Comparison of ENCODE assay signal across 1 cellular context in the genomic region with DNA sequence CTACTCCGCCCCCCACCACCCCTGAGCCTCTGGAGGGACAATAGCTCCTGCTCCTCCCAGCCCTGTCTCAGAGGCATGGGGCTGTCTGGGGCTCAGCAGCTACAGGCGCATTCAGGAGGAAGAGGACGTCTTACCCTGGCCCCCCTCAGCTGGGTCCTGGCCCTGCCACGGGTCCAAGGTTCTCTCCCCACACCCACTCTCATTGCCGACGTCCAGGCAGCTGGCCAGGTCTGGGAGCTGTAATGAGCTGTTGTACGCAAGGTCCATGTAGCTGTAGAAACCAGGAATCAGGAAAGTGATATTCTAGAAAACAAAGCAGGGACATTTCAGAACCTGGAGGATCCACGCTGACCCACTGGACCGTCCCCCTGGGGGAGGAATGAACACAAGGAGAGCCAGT.
TF ChIP-seq lines count a peak whose summit lies in the region.

No MANE protein-coding gene starts in this region.

TF ChIP-seq in HepG2, 621 proteins besides CTCF, POLR2A, EP300 and RAD21 (continues in another document):
- TF ChIP-seq ERF (CRISPR knock-in tag; IDR thresholded peaks at IDR 0.05): peak; percentile 22; the same call in 1 of the 2 replicates
- peak; percentile 92 for TF ChIP-seq TFAP4 (IDR thresholded peaks at IDR 0.05; ENCODE audit: borderline replicate concordance, low read depth)
- TF ChIP-seq, protein P1, sequence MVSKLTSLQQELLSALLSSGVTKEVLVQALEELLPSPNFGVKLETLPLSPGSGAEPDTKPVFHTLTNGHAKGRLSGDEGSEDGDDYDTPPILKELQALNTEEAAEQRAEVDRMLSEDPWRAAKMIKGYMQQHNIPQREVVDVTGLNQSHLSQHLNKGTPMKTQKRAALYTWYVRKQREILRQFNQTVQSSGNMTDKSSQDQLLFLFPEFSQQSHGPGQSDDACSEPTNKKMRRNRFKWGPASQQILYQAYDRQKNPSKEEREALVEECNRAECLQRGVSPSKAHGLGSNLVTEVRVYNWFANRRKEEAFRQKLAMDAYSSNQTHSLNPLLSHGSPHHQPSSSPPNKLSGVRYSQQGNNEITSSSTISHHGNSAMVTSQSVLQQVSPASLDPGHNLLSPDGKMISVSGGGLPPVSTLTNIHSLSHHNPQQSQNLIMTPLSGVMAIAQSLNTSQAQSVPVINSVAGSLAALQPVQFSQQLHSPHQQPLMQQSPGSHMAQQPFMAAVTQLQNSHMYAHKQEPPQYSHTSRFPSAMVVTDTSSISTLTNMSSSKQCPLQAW (CRISPR knock-in tag; IDR thresholded peaks at IDR 0.05): peak; percentile 20; the same call in 1 of the 2 replicates
- TF ChIP-seq PITX1 (CRISPR knock-in tag; IDR thresholded peaks at IDR 0.05): peak; percentile 41; the same call in 1 of the 2 replicates
- peak; percentile 59; the same call in 1 of the 2 replicates for TF ChIP-seq FOXA3 (CRISPR knock-in tag; IDR thresholded peaks at IDR 0.05)
- 0 out of 4 replicates have a peak, but pooled peaks of 1 of the 2 experiments have one; percentile 52 for TF ChIP-seq KLF16 (CRISPR knock-in tag; IDR thresholded peaks at IDR 0.05)
- TF ChIP-seq GATAD2A (CRISPR knock-in tag; IDR thresholded peaks at IDR 0.05): peak; percentile 56; the same call in 1 of the 2 replicates
- peak; percentile 46; the same call in 1 of the 2 replicates for TF ChIP-seq THAP11 (CRISPR knock-in tag; IDR thresholded peaks at IDR 0.05)
- 0 out of 2 replicates have a peak, but pooled peaks have one; percentile 36 for TF ChIP-seq HDAC2 (CRISPR knock-in tag; IDR thresholded peaks at IDR 0.05)
- no peak for TF ChIP-seq FOXA1 (IDR thresholded peaks at IDR 0.05)
- TF ChIP-seq FOXA1 (CRISPR knock-in tag; IDR thresholded peaks at IDR 0.05): peak; percentile 44; the same call in 1 of the 2 replicates
- TF ChIP-seq TOE1 (CRISPR knock-in tag; IDR thresholded peaks at IDR 0.05): no peak
- TF ChIP-seq SAP130 (CRISPR knock-in tag; IDR thresholded peaks at IDR 0.05; ENCODE audit: low read depth): peak; percentile 60; the same call in 1 of the 2 replicates
- TF ChIP-seq, protein P2, sequence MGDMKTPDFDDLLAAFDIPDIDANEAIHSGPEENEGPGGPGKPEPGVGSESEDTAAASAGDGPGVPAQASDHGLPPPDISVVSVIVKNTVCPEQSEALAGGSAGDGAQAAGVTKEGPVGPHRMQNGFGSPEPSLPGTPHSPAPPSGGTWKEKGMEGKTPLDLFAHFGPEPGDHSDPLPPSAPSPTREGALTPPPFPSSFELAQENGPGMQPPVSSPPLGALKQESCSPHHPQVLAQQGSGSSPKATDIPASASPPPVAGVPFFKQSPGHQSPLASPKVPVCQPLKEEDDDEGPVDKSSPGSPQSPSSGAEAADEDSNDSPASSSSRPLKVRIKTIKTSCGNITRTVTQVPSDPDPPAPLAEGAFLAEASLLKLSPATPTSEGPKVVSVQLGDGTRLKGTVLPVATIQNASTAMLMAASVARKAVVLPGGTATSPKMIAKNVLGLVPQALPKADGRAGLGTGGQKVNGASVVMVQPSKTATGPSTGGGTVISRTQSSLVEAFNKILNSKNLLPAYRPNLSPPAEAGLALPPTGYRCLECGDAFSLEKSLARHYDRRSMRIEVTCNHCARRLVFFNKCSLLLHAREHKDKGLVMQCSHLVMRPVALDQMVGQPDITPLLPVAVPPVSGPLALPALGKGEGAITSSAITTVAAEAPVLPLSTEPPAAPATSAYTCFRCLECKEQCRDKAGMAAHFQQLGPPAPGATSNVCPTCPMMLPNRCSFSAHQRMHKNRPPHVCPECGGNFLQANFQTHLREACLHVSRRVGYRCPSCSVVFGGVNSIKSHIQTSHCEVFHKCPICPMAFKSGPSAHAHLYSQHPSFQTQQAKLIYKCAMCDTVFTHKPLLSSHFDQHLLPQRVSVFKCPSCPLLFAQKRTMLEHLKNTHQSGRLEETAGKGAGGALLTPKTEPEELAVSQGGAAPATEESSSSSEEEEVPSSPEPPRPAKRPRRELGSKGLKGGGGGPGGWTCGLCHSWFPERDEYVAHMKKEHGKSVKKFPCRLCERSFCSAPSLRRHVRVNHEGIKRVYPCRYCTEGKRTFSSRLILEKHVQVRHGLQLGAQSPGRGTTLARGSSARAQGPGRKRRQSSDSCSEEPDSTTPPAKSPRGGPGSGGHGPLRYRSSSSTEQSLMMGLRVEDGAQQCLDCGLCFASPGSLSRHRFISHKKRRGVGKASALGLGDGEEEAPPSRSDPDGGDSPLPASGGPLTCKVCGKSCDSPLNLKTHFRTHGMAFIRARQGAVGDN (CRISPR knock-in tag; IDR thresholded peaks at IDR 0.05): peak; percentile 67
- TF ChIP-seq ZNF281 (CRISPR knock-in tag; IDR thresholded peaks at IDR 0.05; ENCODE audit: borderline replicate concordance): peak; percentile 81; the same call in 1 of the 2 replicates
- peak; percentile 37; the same call in 1 of the 2 replicates for TF ChIP-seq ZNF670 (CRISPR knock-in tag; IDR thresholded peaks at IDR 0.05; ENCODE audit: borderline replicate concordance)
- 0 out of 2 replicates have a peak, but pooled peaks have one; percentile 28 for TF ChIP-seq ZNF556 (CRISPR knock-in tag; IDR thresholded peaks at IDR 0.05; ENCODE audit: borderline replicate concordance)
- 0 out of 2 replicates have a peak, but pooled peaks have one; percentile 22 for TF ChIP-seq ZSCAN25 (CRISPR knock-in tag; IDR thresholded peaks at IDR 0.05)
- TF ChIP-seq MED1 (CRISPR knock-in tag; IDR thresholded peaks at IDR 0.05): 0 out of 2 replicates have a peak, but pooled peaks have one; percentile 8
- TF ChIP-seq CERS6 (CRISPR knock-in tag; IDR thresholded peaks at IDR 0.05): no peak
- no peak for TF ChIP-seq HMGA1 (CRISPR knock-in tag; conservative IDR thresholded peaks at IDR 0.05)
- TF ChIP-seq, protein P3, sequence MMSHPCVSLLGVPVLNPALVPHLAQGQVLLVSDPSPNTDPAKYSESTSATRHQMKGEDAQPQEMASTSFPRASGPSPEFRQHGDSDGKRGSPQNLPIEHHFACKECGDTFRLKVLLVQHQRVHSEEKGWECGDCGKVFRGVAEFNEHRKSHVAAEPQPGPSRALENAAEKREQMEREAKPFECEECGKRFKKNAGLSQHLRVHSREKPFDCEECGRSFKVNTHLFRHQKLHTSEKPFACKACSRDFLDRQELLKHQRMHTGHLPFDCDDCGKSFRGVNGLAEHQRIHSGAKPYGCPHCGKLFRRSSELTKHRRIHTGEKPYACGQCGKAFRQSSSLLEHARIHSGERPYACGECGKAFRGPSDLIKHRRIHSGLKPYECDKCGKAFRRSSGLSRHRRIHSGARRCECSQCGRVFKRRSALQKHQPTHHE (CRISPR knock-in tag; IDR thresholded peaks at IDR 0.05; ENCODE audit: borderline replicate concordance): no peak
- TF ChIP-seq ASH2L (IDR thresholded peaks at IDR 0.05; ENCODE audit: insufficient read length, low read depth, low read length): peak; percentile 39
- peak; percentile 38; the same call in 1 of the 2 replicates for TF ChIP-seq ARID4A (CRISPR knock-in tag; IDR thresholded peaks at IDR 0.05; ENCODE audit: borderline replicate concordance)
- TF ChIP-seq HNF4A (CRISPR knock-in tag; IDR thresholded peaks at IDR 0.05): peak; percentile 89
- no peak for TF ChIP-seq ZNF20 (CRISPR knock-in tag; IDR thresholded peaks at IDR 0.05)
- TF ChIP-seq PHF20 (CRISPR knock-in tag; IDR thresholded peaks at IDR 0.05): peak; percentile 35; the same call in 1 of the 2 replicates
- TF ChIP-seq AHDC1 (CRISPR knock-in tag; IDR thresholded peaks at IDR 0.05; ENCODE audit: borderline replicate concordance): 0 out of 2 replicates have a peak, but pooled peaks have one; percentile 24
- 0 out of 2 replicates have a peak, but pooled peaks have one; percentile 42 for TF ChIP-seq MEF2D (CRISPR knock-in tag; IDR thresholded peaks at IDR 0.05)
- peak; percentile 34 for TF ChIP-seq SKI (IDR thresholded peaks at IDR 0.05; ENCODE audit: partially characterized antibody)
- TF ChIP-seq ZNF296 (CRISPR knock-in tag; conservative IDR thresholded peaks at IDR 0.05): peak; percentile 53; the same call in 1 of the 2 replicates
